1 cellular context compared by ENCODE assay signal in genomic region chr1:20139776-20140612, GRCh38.
TF ChIP-seq lines count a peak whose summit lies in the region.

No MANE protein-coding gene starts in this region.

TF ChIP-seq in IMR-90, 13 proteins besides CTCF, POLR2A, EP300 and RAD21 (continued from another document):
- TF ChIP-seq CHD1 (IDR thresholded peaks at IDR 0.05; ENCODE audit: low read depth, low read length) (no peak), RFX5 (IDR thresholded peaks at IDR 0.05; ENCODE audit: low read depth, low read length) (no peak), RCOR1 (IDR thresholded peaks at IDR 0.05; ENCODE audit: insufficient replicate concordance, low read length) (no peak), SMC3 (IDR thresholded peaks at IDR 0.05; ENCODE audit: low read depth, low read length) (no peak)
